ENCODE assay signal across 1 cellular context in genomic region chr4:87278335-87278794, GRCh38.
TF ChIP-seq lines count a peak whose summit lies in the region.

No MANE protein-coding gene starts in this region.

TF ChIP-seq in HepG2, 621 proteins besides CTCF, POLR2A, EP300 and RAD21 (continued from another document and continues in another):
- TF ChIP-seq ZNF546 (CRISPR knock-in tag; conservative IDR thresholded peaks at IDR 0.05): no peak
- no peak for TF ChIP-seq ZNF549 (CRISPR knock-in tag; IDR thresholded peaks at IDR 0.05)
- no peak for TF ChIP-seq SUZ12 (IDR thresholded peaks at IDR 0.05; ENCODE audit: low read depth, low read length)
- peak; percentile 94 for TF ChIP-seq NCOA2 (CRISPR knock-in tag; IDR thresholded peaks at IDR 0.05)
- TF ChIP-seq CREB1 (IDR thresholded peaks at IDR 0.05): no peak
- TF ChIP-seq CREB1 (CRISPR knock-in tag; IDR thresholded peaks at IDR 0.05): peak; percentile 78
- 0 out of 2 replicates have a peak, but pooled peaks have one; percentile 14 for TF ChIP-seq RFX3 (CRISPR knock-in tag; IDR thresholded peaks at IDR 0.05)
- TF ChIP-seq MAF1 (CRISPR knock-in tag; IDR thresholded peaks at IDR 0.05; ENCODE audit: borderline replicate concordance): no peak
- TF ChIP-seq MYPOP (CRISPR knock-in tag; IDR thresholded peaks at IDR 0.05): peak; percentile 85; the same call in 1 of the 2 replicates
- no peak for TF ChIP-seq RAD51 (IDR thresholded peaks at IDR 0.05; ENCODE audit: borderline replicate concordance)
- no peak for TF ChIP-seq ZNF777 (CRISPR knock-in tag; IDR thresholded peaks at IDR 0.05)
- TF ChIP-seq DDIT3 (CRISPR knock-in tag; IDR thresholded peaks at IDR 0.05): 0 out of 2 replicates have a peak, but pooled peaks have one; percentile 62
- no peak for TF ChIP-seq ZNF674 (CRISPR knock-in tag; IDR thresholded peaks at IDR 0.05; ENCODE audit: low read depth)
- TF ChIP-seq ZSCAN12 (CRISPR knock-in tag; IDR thresholded peaks at IDR 0.05): no peak
- no peak for TF ChIP-seq ZFP82 (CRISPR knock-in tag; IDR thresholded peaks at IDR 0.05; ENCODE audit: borderline replicate concordance)
- peak; percentile 80; the same call in 1 of the 2 replicates for TF ChIP-seq SIX1 (CRISPR knock-in tag; IDR thresholded peaks at IDR 0.05; ENCODE audit: borderline replicate concordance)
- TF ChIP-seq FLYWCH1 (CRISPR knock-in tag; IDR thresholded peaks at IDR 0.05): no peak
- TF ChIP-seq STAT6 (CRISPR knock-in tag; IDR thresholded peaks at IDR 0.05; ENCODE audit: borderline replicate concordance): 0 out of 2 replicates have a peak, but pooled peaks have one; percentile 75
- no peak for TF ChIP-seq ETV6 (CRISPR knock-in tag; conservative IDR thresholded peaks at IDR 0.05)
- TF ChIP-seq FIP1L1 (IDR thresholded peaks at IDR 0.05; ENCODE audit: borderline replicate concordance, insufficient read depth, low read depth, low read length): no peak
- no peak for TF ChIP-seq ZBTB49 (CRISPR knock-in tag; IDR thresholded peaks at IDR 0.05; ENCODE audit: borderline replicate concordance)
- TF ChIP-seq ZFP90 (CRISPR knock-in tag; IDR thresholded peaks at IDR 0.05; ENCODE audit: borderline replicate concordance): no peak
- TF ChIP-seq, protein P1, sequence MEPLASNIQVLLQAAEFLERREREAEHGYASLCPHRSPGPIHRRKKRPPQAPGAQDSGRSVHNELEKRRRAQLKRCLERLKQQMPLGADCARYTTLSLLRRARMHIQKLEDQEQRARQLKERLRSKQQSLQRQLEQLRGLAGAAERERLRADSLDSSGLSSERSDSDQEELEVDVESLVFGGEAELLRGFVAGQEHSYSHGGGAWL (CRISPR knock-in tag; IDR thresholded peaks at IDR 0.05): no peak
- TF ChIP-seq TBP (CRISPR knock-in tag; IDR thresholded peaks at IDR 0.05): no peak
- TF ChIP-seq RFXANK (CRISPR knock-in tag; IDR thresholded peaks at IDR 0.05): no peak
- TF ChIP-seq, protein P2, sequence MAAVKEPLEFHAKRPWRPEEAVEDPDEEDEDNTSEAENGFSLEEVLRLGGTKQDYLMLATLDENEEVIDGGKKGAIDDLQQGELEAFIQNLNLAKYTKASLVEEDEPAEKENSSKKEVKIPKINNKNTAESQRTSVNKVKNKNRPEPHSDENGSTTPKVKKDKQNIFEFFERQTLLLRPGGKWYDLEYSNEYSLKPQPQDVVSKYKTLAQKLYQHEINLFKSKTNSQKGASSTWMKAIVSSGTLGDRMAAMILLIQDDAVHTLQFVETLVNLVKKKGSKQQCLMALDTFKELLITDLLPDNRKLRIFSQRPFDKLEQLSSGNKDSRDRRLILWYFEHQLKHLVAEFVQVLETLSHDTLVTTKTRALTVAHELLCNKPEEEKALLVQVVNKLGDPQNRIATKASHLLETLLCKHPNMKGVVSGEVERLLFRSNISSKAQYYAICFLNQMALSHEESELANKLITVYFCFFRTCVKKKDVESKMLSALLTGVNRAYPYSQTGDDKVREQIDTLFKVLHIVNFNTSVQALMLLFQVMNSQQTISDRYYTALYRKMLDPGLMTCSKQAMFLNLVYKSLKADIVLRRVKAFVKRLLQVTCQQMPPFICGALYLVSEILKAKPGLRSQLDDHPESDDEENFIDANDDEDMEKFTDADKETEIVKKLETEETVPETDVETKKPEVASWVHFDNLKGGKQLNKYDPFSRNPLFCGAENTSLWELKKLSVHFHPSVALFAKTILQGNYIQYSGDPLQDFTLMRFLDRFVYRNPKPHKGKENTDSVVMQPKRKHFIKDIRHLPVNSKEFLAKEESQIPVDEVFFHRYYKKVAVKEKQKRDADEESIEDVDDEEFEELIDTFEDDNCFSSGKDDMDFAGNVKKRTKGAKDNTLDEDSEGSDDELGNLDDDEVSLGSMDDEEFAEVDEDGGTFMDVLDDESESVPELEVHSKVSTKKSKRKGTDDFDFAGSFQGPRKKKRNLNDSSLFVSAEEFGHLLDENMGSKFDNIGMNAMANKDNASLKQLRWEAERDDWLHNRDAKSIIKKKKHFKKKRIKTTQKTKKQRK (IDR thresholded peaks at IDR 0.05; ENCODE audit: low read length): no peak
- TF ChIP-seq ELK4 (CRISPR knock-in tag; IDR thresholded peaks at IDR 0.05; ENCODE audit: borderline replicate concordance): no peak
- peak in 1 of 2 experiments; percentile 85; a peak in 2 of 4 replicates for TF ChIP-seq KLF16 (CRISPR knock-in tag; IDR thresholded peaks at IDR 0.05)
- TF ChIP-seq FOXJ3 (CRISPR knock-in tag; IDR thresholded peaks at IDR 0.05; ENCODE audit: borderline replicate concordance): peak; percentile 88; the same call in 1 of the 2 replicates
- TF ChIP-seq MED13 (CRISPR knock-in tag; IDR thresholded peaks at IDR 0.05): no peak
- TF ChIP-seq, protein P3, sequence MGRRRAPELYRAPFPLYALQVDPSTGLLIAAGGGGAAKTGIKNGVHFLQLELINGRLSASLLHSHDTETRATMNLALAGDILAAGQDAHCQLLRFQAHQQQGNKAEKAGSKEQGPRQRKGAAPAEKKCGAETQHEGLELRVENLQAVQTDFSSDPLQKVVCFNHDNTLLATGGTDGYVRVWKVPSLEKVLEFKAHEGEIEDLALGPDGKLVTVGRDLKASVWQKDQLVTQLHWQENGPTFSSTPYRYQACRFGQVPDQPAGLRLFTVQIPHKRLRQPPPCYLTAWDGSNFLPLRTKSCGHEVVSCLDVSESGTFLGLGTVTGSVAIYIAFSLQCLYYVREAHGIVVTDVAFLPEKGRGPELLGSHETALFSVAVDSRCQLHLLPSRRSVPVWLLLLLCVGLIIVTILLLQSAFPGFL (CRISPR knock-in tag; IDR thresholded peaks at IDR 0.05): no peak
- TF ChIP-seq TOE1 (CRISPR knock-in tag; IDR thresholded peaks at IDR 0.05): peak; percentile 77
- peak; percentile 69 for TF ChIP-seq ZNF501 (CRISPR knock-in tag; IDR thresholded peaks at IDR 0.05)
- TF ChIP-seq, protein P4, sequence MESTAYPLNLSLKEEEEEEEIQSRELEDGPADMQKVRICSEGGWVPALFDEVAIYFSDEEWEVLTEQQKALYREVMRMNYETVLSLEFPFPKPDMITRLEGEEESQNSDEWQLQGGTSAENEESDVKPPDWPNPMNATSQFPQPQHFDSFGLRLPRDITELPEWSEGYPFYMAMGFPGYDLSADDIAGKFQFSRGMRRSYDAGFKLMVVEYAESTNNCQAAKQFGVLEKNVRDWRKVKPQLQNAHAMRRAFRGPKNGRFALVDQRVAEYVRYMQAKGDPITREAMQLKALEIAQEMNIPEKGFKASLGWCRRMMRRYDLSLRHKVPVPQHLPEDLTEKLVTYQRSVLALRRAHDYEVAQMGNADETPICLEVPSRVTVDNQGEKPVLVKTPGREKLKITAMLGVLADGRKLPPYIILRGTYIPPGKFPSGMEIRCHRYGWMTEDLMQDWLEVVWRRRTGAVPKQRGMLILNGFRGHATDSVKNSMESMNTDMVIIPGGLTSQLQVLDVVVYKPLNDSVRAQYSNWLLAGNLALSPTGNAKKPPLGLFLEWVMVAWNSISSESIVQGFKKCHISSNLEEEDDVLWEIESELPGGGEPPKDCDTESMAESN (CRISPR knock-in tag; conservative IDR thresholded peaks at IDR 0.05): peak; percentile 64; the same call in 1 of the 2 replicates
- TF ChIP-seq RFX5 (IDR thresholded peaks at IDR 0.05; ENCODE audit: low read depth, low read length): no peak
- TF ChIP-seq ELF4 (CRISPR knock-in tag; IDR thresholded peaks at IDR 0.05; ENCODE audit: borderline replicate concordance): no peak
- no peak for TF ChIP-seq KDM5B (CRISPR knock-in tag; IDR thresholded peaks at IDR 0.05; ENCODE audit: borderline replicate concordance)
- TF ChIP-seq, protein P5, sequence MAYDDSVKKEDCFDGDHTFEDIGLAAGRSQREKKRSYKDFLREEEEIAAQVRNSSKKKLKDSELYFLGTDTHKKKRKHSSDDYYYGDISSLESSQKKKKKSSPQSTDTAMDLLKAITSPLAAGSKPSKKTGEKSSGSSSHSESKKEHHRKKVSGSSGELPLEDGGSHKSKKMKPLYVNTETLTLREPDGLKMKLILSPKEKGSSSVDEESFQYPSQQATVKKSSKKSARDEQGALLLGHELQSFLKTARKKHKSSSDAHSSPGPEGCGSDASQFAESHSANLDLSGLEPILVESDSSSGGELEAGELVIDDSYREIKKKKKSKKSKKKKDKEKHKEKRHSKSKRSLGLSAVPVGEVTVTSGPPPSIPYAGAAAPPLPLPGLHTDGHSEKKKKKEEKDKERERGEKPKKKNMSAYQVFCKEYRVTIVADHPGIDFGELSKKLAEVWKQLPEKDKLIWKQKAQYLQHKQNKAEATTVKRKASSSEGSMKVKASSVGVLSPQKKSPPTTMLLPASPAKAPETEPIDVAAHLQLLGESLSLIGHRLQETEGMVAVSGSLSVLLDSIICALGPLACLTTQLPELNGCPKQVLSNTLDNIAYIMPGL (CRISPR knock-in tag; IDR thresholded peaks at IDR 0.05; ENCODE audit: borderline replicate concordance in 1 of 2, low read depth in 1 of 2): peak in 1 of 2 experiments; percentile 39; a peak in 1 of 4 replicates
- TF ChIP-seq ZFP36 (IDR thresholded peaks at IDR 0.05; ENCODE audit: borderline replicate concordance, low read depth, low read length, partially characterized antibody): no peak
- TF ChIP-seq, protein P6, sequence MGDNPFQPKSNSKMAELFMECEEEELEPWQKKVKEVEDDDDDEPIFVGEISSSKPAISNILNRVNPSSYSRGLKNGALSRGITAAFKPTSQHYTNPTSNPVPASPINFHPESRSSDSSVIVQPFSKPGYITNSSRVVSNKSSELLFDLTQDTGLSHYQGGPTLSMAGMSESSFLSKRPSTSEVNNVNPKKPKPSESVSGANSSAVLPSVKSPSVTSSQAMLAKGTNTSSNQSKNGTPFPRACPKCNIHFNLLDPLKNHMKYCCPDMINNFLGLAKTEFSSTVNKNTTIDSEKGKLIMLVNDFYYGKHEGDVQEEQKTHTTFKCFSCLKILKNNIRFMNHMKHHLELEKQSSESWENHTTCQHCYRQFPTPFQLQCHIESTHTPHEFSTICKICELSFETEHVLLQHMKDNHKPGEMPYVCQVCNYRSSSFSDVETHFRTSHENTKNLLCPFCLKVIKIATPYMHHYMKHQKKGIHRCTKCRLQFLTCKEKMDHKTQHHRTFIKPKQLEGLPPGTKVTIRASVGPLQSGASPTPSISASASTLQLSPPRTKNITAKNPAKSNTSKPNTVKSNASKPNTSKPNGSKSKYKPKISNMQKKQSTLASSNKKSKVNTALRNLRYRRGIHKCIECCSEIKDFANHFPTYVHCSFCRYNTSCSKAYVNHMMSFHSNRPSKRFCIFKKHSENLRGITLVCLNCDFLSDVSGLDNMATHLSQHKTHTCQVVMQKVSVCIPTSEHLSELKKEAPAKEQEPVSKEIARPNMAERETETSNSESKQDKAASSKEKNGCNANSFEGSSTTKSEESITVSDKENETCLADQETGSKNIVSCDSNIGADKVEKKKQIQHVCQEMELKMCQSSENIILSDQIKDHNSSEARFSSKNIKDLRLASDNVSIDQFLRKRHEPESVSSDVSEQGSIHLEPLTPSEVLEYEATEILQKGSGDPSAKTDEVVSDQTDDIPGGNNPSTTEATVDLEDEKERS (CRISPR knock-in tag; IDR thresholded peaks at IDR 0.05): peak; percentile 28; the same call in 1 of the 2 replicates
- 0 out of 2 replicates have a peak, but pooled peaks have one; percentile 34 for TF ChIP-seq WIZ (CRISPR knock-in tag; IDR thresholded peaks at IDR 0.05)
- no peak for TF ChIP-seq ZFP36L2 (CRISPR knock-in tag; IDR thresholded peaks at IDR 0.05)
- TF ChIP-seq CBX1 (IDR thresholded peaks at IDR 0.05; ENCODE audit: low read depth): no peak
- no peak for TF ChIP-seq ZNF256 (CRISPR knock-in tag; conservative IDR thresholded peaks at IDR 0.05)
